ENCODE assay signal across 13 cellular contexts in genomic region chr7:140074780-140075179, GRCh38.
"Had no signal": no experiment of that assay in that cellular context is flagged by ENCODE, and none has a peak within 500 bp of the region (broad histone marks: within the 10 kb centered on the region; RNA-seq: fewer than 3 reads in every experiment).

No MANE protein-coding gene starts in this region.

- H3K27ac ChIP-seq: right atrium auricular region, transverse colon had no signal

- DNase-seq: activated CD4-positive, alpha-beta T cell treated with anti-CD3 and anti-CD28 coated beads, Interleukin-2, amount 50 U/mL, for 4 hours; activated gamma-delta T cell; activated naive CD8-positive, alpha-beta T cell treated with anti-CD3 and anti-CD28 coated beads for 36 hours; activated T-cell treated with anti-CD3 and anti-CD28 coated beads, Interleukin-2, amount 50 U/mL, for 48 hours; aorta; effector memory CD4-positive, alpha-beta T cell; mucosa of descending colon; natural killer cell; stimulated activated CD4-positive, alpha-beta T cell treated with anti-CD3 and anti-CD28 coated beads, Interleukin-2, amount 100 ng/mL, for 24 hours; stimulated activated naive B cell treated with anti-CD40 and anti-IgM and Interleukin-4, amounts not matched to agents 10 μg/mL and 1 μg/mL and 100 μg/mL, for 72 hours; T-helper 17 cell; transverse colon had no signal
